ENCODE assay signal across 1 cellular context in the genomic region with DNA sequence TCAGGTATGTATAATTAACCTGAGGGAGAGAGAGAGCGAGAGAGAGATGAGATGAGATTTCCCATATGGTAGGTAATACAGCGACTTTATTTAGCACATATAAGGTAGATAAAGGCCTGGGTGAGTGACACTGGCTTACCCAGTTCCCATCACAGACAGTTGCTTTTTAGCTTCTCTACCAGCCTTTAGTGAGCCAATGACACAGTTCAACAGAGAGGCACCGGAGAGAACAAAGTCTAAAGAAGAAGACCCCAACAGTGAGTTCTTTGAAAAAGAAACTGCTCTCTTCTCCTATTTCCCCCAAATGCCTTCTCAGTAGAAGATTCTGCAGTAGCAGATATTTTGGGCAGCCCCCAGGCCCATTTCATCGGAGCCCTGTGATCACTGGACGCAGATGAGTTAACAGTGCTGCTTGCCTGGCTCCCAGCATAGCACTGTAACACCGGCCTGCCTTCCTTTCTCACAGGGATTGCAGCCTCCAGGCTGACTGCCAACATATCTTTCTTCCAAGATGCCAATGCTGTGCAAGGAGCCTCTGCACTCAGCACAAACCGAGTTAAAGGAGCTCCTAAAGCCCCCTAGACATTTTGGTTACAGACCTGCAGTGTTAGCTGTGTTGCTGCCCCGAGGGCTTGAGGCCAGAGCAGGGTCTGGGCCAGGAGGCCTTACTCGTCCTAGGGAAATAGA.
TF ChIP-seq lines count a peak whose summit lies in the region.

No MANE protein-coding gene starts in this region.

TF ChIP-seq in GM12878, 131 proteins besides CTCF, POLR2A, EP300 and RAD21:
- TF ChIP-seq SREBF2 (IDR thresholded peaks at IDR 0.05; ENCODE audit: low read length) (no peak), IRF4 (IDR thresholded peaks at IDR 0.05; ENCODE audit: low read depth, low read length) (no peak), NR2C1 (IDR thresholded peaks at IDR 0.05) (no peak), CREB1 (IDR thresholded peaks at IDR 0.05; ENCODE audit: low read depth) (no peak), FOXM1 (IDR thresholded peaks at IDR 0.05; ENCODE audit: low read depth, low read length) (no peak), STAT3 (IDR thresholded peaks at IDR 0.05; ENCODE audit: low read depth, low read length) (no peak), SRF (IDR thresholded peaks at IDR 0.05; ENCODE audit: low read depth in 2 of 2, low read length in 2 of 2) (no peak), MXI1 (IDR thresholded peaks at IDR 0.05; ENCODE audit: low read depth, low read length) (no peak), CHD4 (IDR thresholded peaks at IDR 0.05) (no peak), MEF2B (IDR thresholded peaks at IDR 0.05; ENCODE audit: partially characterized antibody, poor library complexity, severe bottlenecking) (no peak), HDAC2 (IDR thresholded peaks at IDR 0.05) (no peak), BCL11A (IDR thresholded peaks at IDR 0.05; ENCODE audit: low read depth, low read length) (no peak), TAF1 (IDR thresholded peaks at IDR 0.05; ENCODE audit: borderline replicate concordance, low read depth, low read length) (no peak), TCF7 (IDR thresholded peaks at IDR 0.05; ENCODE audit: borderline replicate concordance) (no peak), RB1 (IDR thresholded peaks at IDR 0.05; ENCODE audit: borderline replicate concordance) (no peak), FOS (IDR thresholded peaks at IDR 0.05; ENCODE audit: borderline replicate concordance, extremely low read depth, insufficient read length) (no peak)
- TF ChIP-seq, protein P1, sequence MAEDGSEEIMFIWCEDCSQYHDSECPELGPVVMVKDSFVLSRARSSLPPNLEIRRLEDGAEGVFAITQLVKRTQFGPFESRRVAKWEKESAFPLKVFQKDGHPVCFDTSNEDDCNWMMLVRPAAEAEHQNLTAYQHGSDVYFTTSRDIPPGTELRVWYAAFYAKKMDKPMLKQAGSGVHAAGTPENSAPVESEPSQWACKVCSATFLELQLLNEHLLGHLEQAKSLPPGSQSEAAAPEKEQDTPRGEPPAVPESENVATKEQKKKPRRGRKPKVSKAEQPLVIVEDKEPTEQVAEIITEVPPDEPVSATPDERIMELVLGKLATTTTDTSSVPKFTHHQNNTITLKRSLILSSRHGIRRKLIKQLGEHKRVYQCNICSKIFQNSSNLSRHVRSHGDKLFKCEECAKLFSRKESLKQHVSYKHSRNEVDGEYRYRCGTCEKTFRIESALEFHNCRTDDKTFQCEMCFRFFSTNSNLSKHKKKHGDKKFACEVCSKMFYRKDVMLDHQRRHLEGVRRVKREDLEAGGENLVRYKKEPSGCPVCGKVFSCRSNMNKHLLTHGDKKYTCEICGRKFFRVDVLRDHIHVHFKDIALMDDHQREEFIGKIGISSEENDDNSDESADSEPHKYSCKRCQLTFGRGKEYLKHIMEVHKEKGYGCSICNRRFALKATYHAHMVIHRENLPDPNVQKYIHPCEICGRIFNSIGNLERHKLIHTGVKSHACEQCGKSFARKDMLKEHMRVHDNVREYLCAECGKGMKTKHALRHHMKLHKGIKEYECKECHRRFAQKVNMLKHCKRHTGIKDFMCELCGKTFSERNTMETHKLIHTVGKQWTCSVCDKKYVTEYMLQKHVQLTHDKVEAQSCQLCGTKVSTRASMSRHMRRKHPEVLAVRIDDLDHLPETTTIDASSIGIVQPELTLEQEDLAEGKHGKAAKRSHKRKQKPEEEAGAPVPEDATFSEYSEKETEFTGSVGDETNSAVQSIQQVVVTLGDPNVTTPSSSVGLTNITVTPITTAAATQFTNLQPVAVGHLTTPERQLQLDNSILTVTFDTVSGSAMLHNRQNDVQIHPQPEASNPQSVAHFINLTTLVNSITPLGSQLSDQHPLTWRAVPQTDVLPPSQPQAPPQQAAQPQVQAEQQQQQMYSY (CRISPR knock-in tag; IDR thresholded peaks at IDR 0.05): no peak
- TF ChIP-seq, protein P2, sequence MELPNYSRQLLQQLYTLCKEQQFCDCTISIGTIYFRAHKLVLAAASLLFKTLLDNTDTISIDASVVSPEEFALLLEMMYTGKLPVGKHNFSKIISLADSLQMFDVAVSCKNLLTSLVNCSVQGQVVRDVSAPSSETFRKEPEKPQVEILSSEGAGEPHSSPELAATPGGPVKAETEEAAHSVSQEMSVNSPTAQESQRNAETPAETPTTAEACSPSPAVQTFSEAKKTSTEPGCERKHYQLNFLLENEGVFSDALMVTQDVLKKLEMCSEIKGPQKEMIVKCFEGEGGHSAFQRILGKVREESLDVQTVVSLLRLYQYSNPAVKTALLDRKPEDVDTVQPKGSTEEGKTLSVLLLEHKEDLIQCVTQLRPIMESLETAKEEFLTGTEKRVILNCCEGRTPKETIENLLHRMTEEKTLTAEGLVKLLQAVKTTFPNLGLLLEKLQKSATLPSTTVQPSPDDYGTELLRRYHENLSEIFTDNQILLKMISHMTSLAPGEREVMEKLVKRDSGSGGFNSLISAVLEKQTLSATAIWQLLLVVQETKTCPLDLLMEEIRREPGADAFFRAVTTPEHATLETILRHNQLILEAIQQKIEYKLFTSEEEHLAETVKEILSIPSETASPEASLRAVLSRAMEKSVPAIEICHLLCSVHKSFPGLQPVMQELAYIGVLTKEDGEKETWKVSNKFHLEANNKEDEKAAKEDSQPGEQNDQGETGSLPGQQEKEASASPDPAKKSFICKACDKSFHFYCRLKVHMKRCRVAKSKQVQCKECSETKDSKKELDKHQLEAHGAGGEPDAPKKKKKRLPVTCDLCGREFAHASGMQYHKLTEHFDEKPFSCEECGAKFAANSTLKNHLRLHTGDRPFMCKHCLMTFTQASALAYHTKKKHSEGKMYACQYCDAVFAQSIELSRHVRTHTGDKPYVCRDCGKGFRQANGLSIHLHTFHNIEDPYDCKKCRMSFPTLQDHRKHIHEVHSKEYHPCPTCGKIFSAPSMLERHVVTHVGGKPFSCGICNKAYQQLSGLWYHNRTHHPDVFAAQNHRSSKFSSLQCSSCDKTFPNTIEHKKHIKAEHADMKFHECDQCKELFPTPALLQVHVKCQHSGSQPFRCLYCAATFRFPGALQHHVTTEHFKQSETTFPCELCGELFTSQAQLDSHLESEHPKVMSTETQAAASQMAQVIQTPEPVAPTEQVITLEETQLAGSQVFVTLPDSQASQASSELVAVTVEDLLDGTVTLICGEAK (IDR thresholded peaks at IDR 0.05; ENCODE audit: borderline replicate concordance): no peak
- TF ChIP-seq, protein P3, sequence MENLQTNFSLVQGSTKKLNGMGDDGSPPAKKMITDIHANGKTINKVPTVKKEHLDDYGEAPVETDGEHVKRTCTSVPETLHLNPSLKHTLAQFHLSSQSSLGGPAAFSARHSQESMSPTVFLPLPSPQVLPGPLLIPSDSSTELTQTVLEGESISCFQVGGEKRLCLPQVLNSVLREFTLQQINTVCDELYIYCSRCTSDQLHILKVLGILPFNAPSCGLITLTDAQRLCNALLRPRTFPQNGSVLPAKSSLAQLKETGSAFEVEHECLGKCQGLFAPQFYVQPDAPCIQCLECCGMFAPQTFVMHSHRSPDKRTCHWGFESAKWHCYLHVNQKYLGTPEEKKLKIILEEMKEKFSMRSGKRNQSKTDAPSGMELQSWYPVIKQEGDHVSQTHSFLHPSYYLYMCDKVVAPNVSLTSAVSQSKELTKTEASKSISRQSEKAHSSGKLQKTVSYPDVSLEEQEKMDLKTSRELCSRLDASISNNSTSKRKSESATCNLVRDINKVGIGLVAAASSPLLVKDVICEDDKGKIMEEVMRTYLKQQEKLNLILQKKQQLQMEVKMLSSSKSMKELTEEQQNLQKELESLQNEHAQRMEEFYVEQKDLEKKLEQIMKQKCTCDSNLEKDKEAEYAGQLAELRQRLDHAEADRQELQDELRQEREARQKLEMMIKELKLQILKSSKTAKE (IDR thresholded peaks at IDR 0.05; ENCODE audit: low read depth, poor library complexity, severe bottlenecking): no peak
TF ChIP-seq in GM12878: peak in this region for 0.
